17 cellular contexts compared by ENCODE assay signal in genomic region chr19:55391191-55391670, GRCh38. TPM values are rescaled to one million over a fixed set of nuclear protein-coding genes. Genes with fewer than 3 reads are reported as not detected.
A peak's percentile ranks its signal among the peaks of the same experiment; 100 is the strongest.
DNase-seq lines count a peak whose midpoint lies in the region; ATAC-seq, FAIRE-seq and TF ChIP-seq lines count a peak whose summit lies in the region.
"Had no signal": no experiment of that assay in that cellular context is flagged by ENCODE, and none has a peak within 500 bp of the region (broad histone marks: within the 10 kb centered on the region; RNA-seq: fewer than 3 reads in every experiment).

No MANE protein-coding gene starts in this region.

- H3K4me1 ChIP-seq in GM23338 (ENCODE audit: insufficient read depth) (peaks cover 66% of the 10 kb centered on the region), astrocyte (ENCODE audit: insufficient read depth, low read length) (peaks cover 39% of the 10 kb centered on the region), endodermal cell (ENCODE audit: control insufficient read depth, insufficient read depth, low read length) (peaks cover 21% of the 10 kb centered on the region)

- H3K9me3 ChIP-seq in AG04450 (ENCODE audit: control insufficient read depth, insufficient read depth, low read length), result peaks cover 4% of the 10 kb centered on the region; the same call in 1 of the 2 replicates
- no peaks in the 10 kb centered on the region for H3K9me3 ChIP-seq in astrocyte (ENCODE audit: insufficient read depth, low read depth, low read length)
- H3K9me3 ChIP-seq in endodermal cell (ENCODE audit: control insufficient read depth, low read length), result no peaks in the 10 kb centered on the region
- H3K9me3 ChIP-seq: colonic mucosa had no signal

- peaks cover 69% of the 10 kb centered on the region for H3K4me1 Mint-ChIP-seq in GM23338
- peaks cover 42% of the 10 kb centered on the region for H3K4me1 Mint-ChIP-seq in astrocyte (ENCODE audit: low read depth, unreplicated experiment)
- H3K4me1 Mint-ChIP-seq in endodermal cell, result peaks cover 39% of the 10 kb centered on the region

- 90 to 92% methylated on average over 10 to 12 of the region's 12 CpGs for WGBS in endodermal cell (ENCODE audit: insufficient coverage in 1 of 2, insufficient read length in 1 of 2), 2 experiments

- H3K4me2 ChIP-seq in GM23338, result no peak overlapping the region
- H3K4me2 ChIP-seq in astrocyte (ENCODE audit: low read length), result no peak overlapping the region

- H3K4me3 ChIP-seq in AG04450 (ENCODE audit: low read depth, low read length), result no peak overlapping the region
- H3K4me3 ChIP-seq in GM23338, result no peak overlapping the region
- H3K4me3 ChIP-seq in astrocyte (ENCODE audit: insufficient read depth, low read depth, low read length), result no peak overlapping the region
- no peak overlapping the region for H3K4me3 ChIP-seq in endodermal cell (ENCODE audit: low read length)
- H3K4me3 ChIP-seq: colonic mucosa had no signal

- no peak for FAIRE-seq in astrocyte (lab: Jason Lieb, UNC)

- no peak for TF ChIP-seq CTCF in AG04450 (IDR thresholded peaks at IDR 0.05; ENCODE audit: low read depth, low read length)
- TF ChIP-seq CTCF in GM23338 (conservative IDR thresholded peaks at IDR 0.05; ENCODE audit: low read depth in 2 of 2), result no peak
- no peak for TF ChIP-seq CTCF in astrocyte (IDR thresholded peaks at IDR 0.05; ENCODE audit: insufficient read depth, low read depth, low read length)
- no peak for TF ChIP-seq CTCF in endodermal cell (conservative IDR thresholded peaks at IDR 0.05)

- H3K4me3 Mint-ChIP-seq in GM23338 (no peak overlapping the region; the same call in 2 of the 3 replicates), astrocyte (ENCODE audit: unreplicated experiment) (peak overlapping the region; percentile 34), endodermal cell (no peak overlapping the region)

- H3K27ac Mint-ChIP-seq in GM23338, result no peak overlapping the region
- H3K27ac Mint-ChIP-seq in astrocyte (ENCODE audit: unreplicated experiment), result no peak overlapping the region
- H3K27ac Mint-ChIP-seq in endodermal cell, result no peak overlapping the region

- no peaks in the 10 kb centered on the region; the same call in 2 of the 3 replicates for H3K9me3 Mint-ChIP-seq in GM23338
- H3K9me3 Mint-ChIP-seq in astrocyte (ENCODE audit: unreplicated experiment), result no peaks in the 10 kb centered on the region
- H3K9me3 Mint-ChIP-seq in endodermal cell, result no peaks in the 10 kb centered on the region

- H3K36me3 Mint-ChIP-seq in GM23338 (ENCODE audit: low read depth) (peaks cover 48% of the 10 kb centered on the region), astrocyte (ENCODE audit: low read depth, unreplicated experiment) (peaks cover 24% of the 10 kb centered on the region), endodermal cell (ENCODE audit: low read depth) (peaks cover 40% of the 10 kb centered on the region)

- H3K9ac ChIP-seq in astrocyte (ENCODE audit: low read length), result no peak overlapping the region
- no peak overlapping the region for H3K9ac ChIP-seq in endodermal cell (ENCODE audit: extremely low read depth, low read length, poor library complexity, severe bottlenecking)

- ATAC-seq in GM23338, result no peak
- ATAC-seq in GM21619 (IDR thresholded peaks at IDR 0.05; ENCODE audit: unreplicated experiment), result no peak
- ATAC-seq: activated CD4-positive, CD25-positive, alpha-beta regulatory T cell treated with anti-CD3 and anti-CD28 coated beads, Interleukin-2, amount 50 U/mL, for 24 hours; left ventricle myocardium superior had no signal

- DNase-seq in AG04450 (ENCODE audit: low read depth, low spot score) (no peak), GM23338 (ENCODE audit: low spot score) (no peak), astrocyte (ENCODE audit: low read depth) (no peak), endodermal cell (no peak), retina (no peak)
- DNase-seq: C1 segment of cervical spinal cord, colonic mucosa, GOT3, left ventricle myocardium superior, NCI-H226, T-helper 1 cell had no signal

- no peaks in the 10 kb centered on the region for H3K9me2 ChIP-seq in GM23338 (ENCODE audit: insufficient read depth)

- H3K79me2 ChIP-seq in GM23338 (replicated peaks; ENCODE audit: insufficient read depth), result peaks cover 24% of the 10 kb centered on the region
- peaks cover 44% of the 10 kb centered on the region for H3K79me2 ChIP-seq in astrocyte (ENCODE audit: insufficient read depth, low read length)

- CTCF ChIA-PET in AG04450 (lab: Charles Lee), result no interaction called here

- no peak overlapping the region for H2AFZ ChIP-seq in GM23338
- H2AFZ ChIP-seq in astrocyte (ENCODE audit: low read depth, low read length), result no peak overlapping the region

- peaks cover 40% of the 10 kb centered on the region for H3K27me3 Mint-ChIP-seq in GM23338 (ENCODE audit: insufficient read depth, low read depth, poor library complexity)
- no peaks in the 10 kb centered on the region for H3K27me3 Mint-ChIP-seq in astrocyte (ENCODE audit: low read depth, unreplicated experiment)
- H3K27me3 Mint-ChIP-seq in endodermal cell (ENCODE audit: insufficient read depth), result no peaks in the 10 kb centered on the region

- H3K27me3 ChIP-seq in AG04450 (ENCODE audit: control insufficient read depth, insufficient read depth, low read length) (no peaks in the 10 kb centered on the region), GM23338 (ENCODE audit: insufficient read depth) (no peaks in the 10 kb centered on the region), astrocyte (ENCODE audit: insufficient read depth, low read length) (no peaks in the 10 kb centered on the region), endodermal cell (ENCODE audit: control insufficient read depth, insufficient read depth, low read length, poor library complexity, severe bottlenecking) (no peaks in the 10 kb centered on the region)
- H3K27me3 ChIP-seq: colonic mucosa had no signal

- H3K27ac ChIP-seq in AG04450 (ENCODE audit: low read depth, low read length) (peak overlapping the region; percentile 52), GM23338 (ENCODE audit: low read depth) (peak overlapping the region; percentile 15; the same call in 1 of the 2 replicates), astrocyte (ENCODE audit: low read depth, low read length) (no peak overlapping the region), endodermal cell (ENCODE audit: low read depth, low read length) (no peak overlapping the region)
- H3K27ac ChIP-seq: colonic mucosa had no signal

- H4K20me1 ChIP-seq in GM23338 (replicated peaks; ENCODE audit: insufficient read depth) (peaks cover 38% of the 10 kb centered on the region), astrocyte (ENCODE audit: insufficient read depth, low read length) (peaks cover 72% of the 10 kb centered on the region)

- H3K36me3 ChIP-seq in GM23338 (ENCODE audit: insufficient read depth), result peaks cover 11% of the 10 kb centered on the region; the same call in 1 of the 2 replicates
- peaks cover 30% of the 10 kb centered on the region for H3K36me3 ChIP-seq in astrocyte (ENCODE audit: insufficient read depth, low read length)
- peaks cover 49% of the 10 kb centered on the region for H3K36me3 ChIP-seq in endodermal cell (ENCODE audit: control insufficient read depth, insufficient read depth, low read length)

- POLR2A ChIA-PET in AG04450 (lab: Yijun Ruan, JAX), result interaction anchor here (0.8 to 10.3 kb wide), 4 partner anchors 9 to 30 kb away, joined by 3 to 93 read pairs (median 4); partner anchors contain the start of genes IL11 and UBE2S

- H3F3A ChIP-seq in GM23338 (replicated peaks; ENCODE audit: low read depth), result peaks cover 54% of the 10 kb centered on the region

TF ChIP-seq in GM23338, 12 proteins besides CTCF, POLR2A, EP300 and RAD21 (continues in another document):
- TF ChIP-seq NANOG (IDR thresholded peaks at IDR 0.05; ENCODE audit: borderline replicate concordance), result no peak
- no peak for TF ChIP-seq ZNF331 (CRISPR knock-in tag; IDR thresholded peaks at IDR 0.05; ENCODE audit: low read depth)
- no peak for TF ChIP-seq EZH2phosphoT487 (IDR thresholded peaks at IDR 0.05; ENCODE audit: unreplicated experiment)

RNA-seq across cellular contexts. Expression of gene RPL28, which starts 5.5 kb away (rescaled TPM):
- polyA plus RNA-seq in AG04450 (2011; rRNA removed), result 325 and 535 TPM in 2 replicates
- 998 and 1,283 TPM in 2 replicates for polyA minus RNA-seq in AG04450 (2011; rRNA and poly(A)+ RNA removed)
- total RNA-seq in GM23338 (2014; rRNA removed; shearing (Covaris generic)), result 463 and 737 TPM in 2 replicates
- polyA plus RNA-seq in GM23338 (2016; fragmentation: Nextera tagmentation; extraction: Ambion mirVana), result 1,528 and 1,802 TPM in 2 replicates
- 2,006 and 2,072 TPM in 2 replicates for total RNA-seq in astrocyte
- total RNA-seq in endodermal cell, result 1,000 to 10,000 TPM; 1,672 to 1,902 TPM
- 1,902 TPM for polyA plus RNA-seq in endodermal cell (2013, experiment 1 of 2)
- polyA plus RNA-seq in endodermal cell (2013, experiment 2 of 2), result 1,724 TPM

RNA-seq across cellular contexts. Expression of gene TMEM238, which starts 7.1 kb away (rescaled TPM):
- polyA plus RNA-seq in AG04450 (2011; rRNA removed), result not detected in 2 replicates
- not detected in 2 replicates for polyA minus RNA-seq in AG04450 (2011; rRNA and poly(A)+ RNA removed)
- total RNA-seq in GM23338 (2014; rRNA removed; shearing (Covaris generic)), result 4.1 and 7.5 TPM in 2 replicates
- 0.55 and 0.59 TPM in 2 replicates for polyA plus RNA-seq in GM23338 (2016; fragmentation: Nextera tagmentation; extraction: Ambion mirVana)
- 1.4 and 2.1 TPM in 2 replicates for total RNA-seq in astrocyte
- 1 to 10 TPM; 3.9 to 4.4 TPM for total RNA-seq in endodermal cell
- polyA plus RNA-seq in endodermal cell (2013, experiment 1 of 2), result 0.32 TPM
- polyA plus RNA-seq in endodermal cell (2013, experiment 2 of 2), result not detected
- total RNA-seq: G401 had no signal
- polyA plus RNA-seq: fibroblast of lung had no signal

RNA-seq across cellular contexts. Expression of gene TMEM190, which starts 14.6 kb away (rescaled TPM):
- 0.32 and 0.50 TPM in 2 replicates for polyA plus RNA-seq in AG04450 (2011; rRNA removed)
- not detected in 2 replicates for polyA minus RNA-seq in AG04450 (2011; rRNA and poly(A)+ RNA removed)
- not detected in 2 replicates for total RNA-seq in GM23338 (2014; rRNA removed; shearing (Covaris generic))
- polyA plus RNA-seq in GM23338 (2016; fragmentation: Nextera tagmentation; extraction: Ambion mirVana), result 4.2 and 4.8 TPM in 2 replicates
- 2.5 TPM in 2 replicates for total RNA-seq in astrocyte
- total RNA-seq in endodermal cell, result 1 to 10 TPM in 1 of 2 donors, not detected in 1; 1.2 TPM
- polyA plus RNA-seq in endodermal cell (2013, experiment 1 of 2), result 0.61 TPM
- polyA plus RNA-seq in endodermal cell (2013, experiment 2 of 2), result 0.75 TPM
- total RNA-seq: colonic mucosa, fibroblast of lung, left ventricle myocardium superior, OCI-LY7, subcutaneous adipose tissue had no signal

RNA-seq across cellular contexts. Expression of gene UBE2S, which starts 16.4 kb away (rescaled TPM):
- polyA plus RNA-seq in AG04450 (2011; rRNA removed) (28.9 and 39.0 TPM in 2 replicates), GM23338 (2016; fragmentation: Nextera tagmentation; extraction: Ambion mirVana) (523 and 533 TPM in 2 replicates)
- 34.5 and 41.0 TPM in 2 replicates for polyA minus RNA-seq in AG04450 (2011; rRNA and poly(A)+ RNA removed)
- total RNA-seq in GM23338 (2014; rRNA removed; shearing (Covaris generic)), result 363 and 469 TPM in 2 replicates
- total RNA-seq in astrocyte (107 and 116 TPM in 2 replicates), endodermal cell (100 to 1,000 TPM; 202 to 246 TPM)
- polyA plus RNA-seq in endodermal cell (2013, experiment 1 of 2), result 265 TPM
- polyA plus RNA-seq in endodermal cell (2013, experiment 2 of 2), result 271 TPM

RNA-seq across cellular contexts. Expression of gene IL11, which starts 21.0 kb away (rescaled TPM):
- polyA plus RNA-seq in AG04450 (2011; rRNA removed) (14.8 and 19.9 TPM in 2 replicates), GM23338 (2016; fragmentation: Nextera tagmentation; extraction: Ambion mirVana) (0.58 and 1.7 TPM in 2 replicates)
- polyA minus RNA-seq in AG04450 (2011; rRNA and poly(A)+ RNA removed), result 9.2 and 10.4 TPM in 2 replicates
- total RNA-seq in GM23338 (2014; rRNA removed; shearing (Covaris generic)), result 1.1 and 2.2 TPM in 2 replicates
- total RNA-seq in astrocyte (183 and 202 TPM in 2 replicates), endodermal cell (1 to 10 TPM in 1 of 2 donors, under 1 TPM in 1; 0.91 to 1.7 TPM)
- 6.0 TPM for polyA plus RNA-seq in endodermal cell (2013, experiment 1 of 2)
- 5.8 TPM for polyA plus RNA-seq in endodermal cell (2013, experiment 2 of 2)
- total RNA-seq: left ventricle myocardium superior, subcutaneous adipose tissue had no signal

Comparison
In these comparisons a context has a peak if more than half of its experiments do, and no peak if none do; other contexts are left out.
1. H3K27ac ChIP-seq: peak in AG04450 (single experiment) and GM23338 (single experiment); none in astrocyte (single experiment) and endodermal cell (single experiment).